10 cellular contexts compared by ENCODE assay signal in the genomic region with DNA sequence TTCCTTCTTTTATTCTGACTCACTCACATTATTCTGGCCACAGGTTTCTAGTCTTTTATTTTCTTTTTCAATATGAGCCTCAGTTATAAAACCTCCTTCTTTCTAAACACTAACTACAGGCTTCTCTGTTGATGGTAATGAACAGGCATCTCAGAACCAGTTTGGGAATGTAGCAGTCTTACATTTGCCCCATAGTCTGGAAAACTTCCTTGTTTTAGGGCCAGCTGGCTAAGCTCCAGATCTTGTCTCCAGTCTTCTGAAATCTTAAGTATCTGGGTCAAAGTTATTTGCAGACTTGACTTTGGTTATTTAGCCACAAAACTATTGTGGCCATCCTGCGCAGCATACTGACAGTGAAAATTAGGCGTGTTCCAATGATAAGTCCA.
A peak's percentile ranks its signal among the peaks of the same experiment; 100 is the strongest.
DNase-seq lines count a peak whose midpoint lies in the region; ATAC-seq and TF ChIP-seq lines count a peak whose summit lies in the region.
"Had no signal": no experiment of that assay in that cellular context is flagged by ENCODE, and none has a peak within 500 bp of the region (broad histone marks: within the 10 kb centered on the region; RNA-seq: fewer than 3 reads in every experiment).

No MANE protein-coding gene starts in this region.

- H3K27ac ChIP-seq in body of pancreas = peak overlapping the region in 1 of 4 donors; percentile 45
- H3K27ac ChIP-seq in tibial artery = peak overlapping the region; percentile 54 to 63
- H3K27ac ChIP-seq: vagina had no signal

- intact Hi-C loops in body of pancreas (cut with DNase I) (no loop called here), left colon (cut with DNase I, micrococcal nuclease) (no loop called here), tibial artery (cut with DNase I; ENCODE audit: low total_unique reads) (no loop called here)

- H3K36me3 Mint-ChIP-seq in T-helper 1 cell treated with Interleukin-12 subunit alpha and Interleukin-12 subunit beta and Interleukin-4 antibody, amounts not matched to agents 30 μg/mL and 1 μg/mL, for 36 hours (ENCODE audit: low read depth) = peaks cover 21% of the 10 kb centered on the region
- no peaks in the 10 kb centered on the region for H3K36me3 Mint-ChIP-seq in stimulated activated memory B cell treated with anti-CD40 and anti-IgM and Interleukin-4, amounts not matched to agents 10 μg/mL and 1 μg/mL and 100 μg/mL, for 72 hours

- H3K4me3 ChIP-seq in body of pancreas (no peak overlapping the region), tibial artery (no peak overlapping the region)
- H3K4me3 ChIP-seq: vagina had no signal

- ATAC-seq in body of pancreas (peak; percentile 72), left colon (peak; percentile 83)
- ATAC-seq in stimulated activated memory B cell treated with anti-CD40 and anti-IgM and Interleukin-4, amounts not matched to agents 10 μg/mL and 1 μg/mL and 100 μg/mL, for 72 hours = no peak

- peaks cover 7% of the 10 kb centered on the region for H3K27me3 Mint-ChIP-seq in T-helper 1 cell treated with Interleukin-12 subunit alpha and Interleukin-12 subunit beta and Interleukin-4 antibody, amounts not matched to agents 30 μg/mL and 1 μg/mL, for 36 hours (ENCODE audit: low read depth)
- H3K27me3 Mint-ChIP-seq in stimulated activated memory B cell treated with anti-CD40 and anti-IgM and Interleukin-4, amounts not matched to agents 10 μg/mL and 1 μg/mL and 100 μg/mL, for 72 hours = no peaks in the 10 kb centered on the region

- no peak for DNase-seq in T-helper 1 cell
- peak; percentile 60 to 83 (median 80) for DNase-seq in body of pancreas
- peak; percentile 54 to 62 for DNase-seq in left colon
- peak; percentile 64 to 72 for DNase-seq in tibial artery
- DNase-seq in GM19240 (ENCODE audit: insufficient read length, low spot score) = no peak
- DNase-seq in NCI-H526 (lab: John Stamatoyannopoulos, UW) = no peak
- DNase-seq: NCI-H1930 had no signal

- 30 to 38% methylated on average over 2 of the region's 2 CpGs for WGBS in body of pancreas, 2 donors

- no peak for TF ChIP-seq POLR2A in body of pancreas (IDR thresholded peaks at IDR 0.05)

- peak overlapping the region; percentile 71 for H3K27ac Mint-ChIP-seq in T-helper 1 cell treated with Interleukin-12 subunit alpha and Interleukin-12 subunit beta and Interleukin-4 antibody, amounts not matched to agents 30 μg/mL and 1 μg/mL, for 36 hours
- H3K27ac Mint-ChIP-seq in stimulated activated memory B cell treated with anti-CD40 and anti-IgM and Interleukin-4, amounts not matched to agents 10 μg/mL and 1 μg/mL and 100 μg/mL, for 72 hours = no peak overlapping the region

- peaks cover 41% of the 10 kb centered on the region for H3K4me1 Mint-ChIP-seq in T-helper 1 cell treated with Interleukin-12 subunit alpha and Interleukin-12 subunit beta and Interleukin-4 antibody, amounts not matched to agents 30 μg/mL and 1 μg/mL, for 36 hours (ENCODE audit: low read depth)
- peaks cover 44% of the 10 kb centered on the region for H3K4me1 Mint-ChIP-seq in stimulated activated memory B cell treated with anti-CD40 and anti-IgM and Interleukin-4, amounts not matched to agents 10 μg/mL and 1 μg/mL and 100 μg/mL, for 72 hours

- H3K4me1 ChIP-seq in body of pancreas (peaks cover 33% of the 10 kb centered on the region), tibial artery (peaks cover 0 to 25% (median 12%) of the 10 kb centered on the region in 4 donors)

- peaks cover 15% of the 10 kb centered on the region for H3K9me3 Mint-ChIP-seq in T-helper 1 cell treated with Interleukin-12 subunit alpha and Interleukin-12 subunit beta and Interleukin-4 antibody, amounts not matched to agents 30 μg/mL and 1 μg/mL, for 36 hours
- no peaks in the 10 kb centered on the region for H3K9me3 Mint-ChIP-seq in stimulated activated memory B cell treated with anti-CD40 and anti-IgM and Interleukin-4, amounts not matched to agents 10 μg/mL and 1 μg/mL and 100 μg/mL, for 72 hours

- H3K4me3 Mint-ChIP-seq in T-helper 1 cell treated with Interleukin-12 subunit alpha and Interleukin-12 subunit beta and Interleukin-4 antibody, amounts not matched to agents 30 μg/mL and 1 μg/mL, for 36 hours = no peak overlapping the region
- no peak overlapping the region for H3K4me3 Mint-ChIP-seq in stimulated activated memory B cell treated with anti-CD40 and anti-IgM and Interleukin-4, amounts not matched to agents 10 μg/mL and 1 μg/mL and 100 μg/mL, for 72 hours

- H3K36me3 ChIP-seq in body of pancreas (replicated peaks in 1 of 2; ENCODE audit: insufficient read depth in 1 of 2, low read depth in 2 of 2) (no peaks in the 10 kb centered on the region), tibial artery (no peaks in the 10 kb centered on the region)
- H3K36me3 ChIP-seq: vagina had no signal

- H3K9me3 ChIP-seq in body of pancreas (no peaks in the 10 kb centered on the region), tibial artery (no peaks in the 10 kb centered on the region)
- H3K9me3 ChIP-seq: vagina had no signal

- no peak for TF ChIP-seq CTCF in body of pancreas (IDR thresholded peaks at IDR 0.05)
- TF ChIP-seq CTCF in tibial artery (IDR thresholded peaks at IDR 0.05) = no peak

- H3K27me3 ChIP-seq in body of pancreas (no peaks in the 10 kb centered on the region), tibial artery (no peaks in the 10 kb centered on the region)
- H3K27me3 ChIP-seq: vagina had no signal

Comparison
In these comparisons a context has a peak if more than half of its experiments do, and no peak if none do; other contexts are left out.
1. DNase-seq: peak in body of pancreas (4 of 4), left colon (2 of 2) and tibial artery (2 of 2); none in T-helper 1 cell (0 of 5), GM19240 (single experiment) and NCI-H526 (0 of 2).